In genomic region chr12:122423258-122424165, GRCh38 we compare ENCODE assay signal across 8 cellular contexts. TPM values are rescaled to one million over a fixed set of nuclear protein-coding genes. Genes with fewer than 3 reads are reported as not detected.
DNase-seq lines count a peak whose midpoint lies in the region; ATAC-seq and TF ChIP-seq lines count a peak whose summit lies in the region.

No MANE protein-coding gene starts in this region.

- no peak for TF ChIP-seq POLR2A in HCT116 (IDR thresholded peaks at IDR 0.05; ENCODE audit: borderline replicate concordance, extremely low read depth, insufficient read depth, insufficient read length)

- peak overlapping the region; percentile 95 for H3K4me2 ChIP-seq in HCT116 (ENCODE audit: low read length)

- H3K9me2 ChIP-seq in HCT116 (ENCODE audit: insufficient read depth) = no peaks in the 10 kb centered on the region

- no peak overlapping the region for H2AFZ ChIP-seq in HCT116 (ENCODE audit: low read depth, low read length, poor library complexity, severe bottlenecking)

- H3K4me1 ChIP-seq in HCT116 (ENCODE audit: control insufficient read depth in 1 of 2, insufficient read depth in 2 of 2, low read length in 2 of 2) = peaks cover 24 to 35% of the 10 kb centered on the region in 2 experiments
- H3K4me1 ChIP-seq in muscle layer of colon (ENCODE audit: insufficient read depth, low read length) = peaks cover 36% of the 10 kb centered on the region
- no peaks in the 10 kb centered on the region for H3K4me1 ChIP-seq in aorta (ENCODE audit: control insufficient read depth in 1 of 2, insufficient read depth in 2 of 2, low read length in 2 of 2)

- H3K79me2 ChIP-seq in HCT116 (ENCODE audit: insufficient read depth, low read length) = peaks cover 35% of the 10 kb centered on the region

- H3K27me3 Mint-ChIP-seq in endothelial cell (ENCODE audit: unreplicated experiment) = peaks cover 19% of the 10 kb centered on the region

- TF ChIP-seq CTCF in HCT116 (IDR thresholded peaks at IDR 0.05 in 2 of 3, conservative IDR thresholded peaks at IDR 0.05 in 1 of 3; ENCODE audit: borderline replicate concordance in 1 of 3, insufficient read depth in 1 of 3, low read depth in 2 of 3, low read length in 2 of 3) (no peak), endothelial cell (IDR thresholded peaks at IDR 0.05; ENCODE audit: unreplicated experiment) (no peak)

- H3K27ac ChIP-seq in HCT116 (ENCODE audit: low read depth, low read length) = peak overlapping the region; percentile 95
- peak overlapping the region; percentile 94 for H3K27ac ChIP-seq in muscle layer of colon (ENCODE audit: low read depth, low read length)
- H3K27ac ChIP-seq in aorta (ENCODE audit: low read depth in 1 of 2, low read length in 2 of 2) = peak overlapping the region in 1 of 2 donors; percentile 96

- H3K9me3 Mint-ChIP-seq in endothelial cell (ENCODE audit: unreplicated experiment) = no peaks in the 10 kb centered on the region

- intact Hi-C loops in HCT116 (cut with micrococcal nuclease) (no loop called here), aorta (cut with DNase I) (loop anchor here in 1 of 2 donors (5.0 kb wide), 1 partner anchor 49 kb away; no protein-coding TSS in a partner anchor)

- peak; percentile 54 for DNase-seq in CD1c-positive myeloid dendritic cell (ENCODE audit: extremely low spot score)
- DNase-seq in HCT116 (ENCODE audit: low read depth, low spot score) = peak; percentile 50
- DNase-seq in endothelial cell (ENCODE audit: low spot score) = peak; percentile 49
- DNase-seq in aorta = peak in 1 of 2 donors; percentile 57
- no peak for DNase-seq in mesenteric fat pad (ENCODE audit: low spot score)

- WGBS in aorta, 2 donors = 21% methylated on average over 21 of the region's 21 CpGs

- POLR2A ChIA-PET in HCT116 (lab: Charles Lee) = interaction anchor here (0.7 to 4.4 kb wide), 4 partner anchors 9 to 24 kb away, joined by 3 to 21 read pairs (median 4); no protein-coding TSS in a partner anchor

- H3K4me3 Mint-ChIP-seq in endothelial cell (ENCODE audit: unreplicated experiment) = peak overlapping the region; percentile 95

- H3K27me3 ChIP-seq in HCT116 (ENCODE audit: insufficient read depth, low read length) (no peaks in the 10 kb centered on the region), muscle layer of colon (ENCODE audit: control insufficient read depth in 1 of 2, insufficient read depth in 2 of 2, low read length in 2 of 2) (no peaks in the 10 kb centered on the region), aorta (ENCODE audit: control insufficient read depth in 1 of 2, insufficient read depth in 2 of 2, low read length in 1 of 2) (no peaks in the 10 kb centered on the region)

- no peak for TF ChIP-seq RAD21 in HCT116 (IDR thresholded peaks at IDR 0.05; ENCODE audit: low read depth)

- H3K36me3 ChIP-seq in HCT116 (ENCODE audit: control insufficient read depth in 1 of 2, insufficient read depth in 2 of 2, low read length in 2 of 2) = no peaks in the 10 kb centered on the region
- H3K36me3 ChIP-seq in muscle layer of colon (ENCODE audit: insufficient read depth, low read length) = no peaks in the 10 kb centered on the region
- no peaks in the 10 kb centered on the region for H3K36me3 ChIP-seq in aorta (ENCODE audit: control insufficient read depth in 1 of 2, insufficient read depth in 2 of 2, low read length in 1 of 2)

- H3K36me3 Mint-ChIP-seq in endothelial cell (ENCODE audit: low read depth, unreplicated experiment) = peaks cover 10% of the 10 kb centered on the region

- peak overlapping the region; percentile 95 for H3K27ac Mint-ChIP-seq in endothelial cell (ENCODE audit: unreplicated experiment)

- peaks cover 12% of the 10 kb centered on the region for H3K4me1 Mint-ChIP-seq in endothelial cell (ENCODE audit: unreplicated experiment)

- H3K4me3 ChIP-seq in HCT116 (replicated peaks in 1 of 2; ENCODE audit: low read depth in 1 of 2, low read length in 2 of 2) (peak overlapping the region; percentile 59 to 64), muscle layer of colon (ENCODE audit: low read depth in 1 of 2, low read length in 2 of 2) (peak overlapping the region; percentile 77 to 84), aorta (ENCODE audit: low read length in 2 of 2) (peak overlapping the region; percentile 89 to 99)

- peak; percentile 24 for ATAC-seq in HCT116
- peak; percentile 58 for ATAC-seq in SK-N-SH treated with all-trans-retinoic acid at 6 μM for 48 hours
- ATAC-seq in aorta (ENCODE audit: low FRiP score) = no peak
- no peak for ATAC-seq in GM21529 (IDR thresholded peaks at IDR 0.05; ENCODE audit: unreplicated experiment)

- CTCF ChIA-PET in HCT116 (lab: Charles Lee) = interaction anchor here (3.8 kb wide), 1 partner anchor 24 kb away, joined by 25 read pairs; no protein-coding TSS in a partner anchor

- TSS peak; percentile 87 for BruUV-seq in HCT116 (replicated peaks; lab: Mats Ljungman, UMichigan)

- H3K9me3 ChIP-seq in HCT116 (ENCODE audit: control insufficient read depth in 1 of 2, insufficient read depth in 1 of 2, low read depth in 1 of 2, low read length in 2 of 2) = no peaks in the 10 kb centered on the region
- no peaks in the 10 kb centered on the region for H3K9me3 ChIP-seq in muscle layer of colon (ENCODE audit: low read length)
- no peaks in the 10 kb centered on the region for H3K9me3 ChIP-seq in aorta (ENCODE audit: control insufficient read depth, low read length)

- peak overlapping the region; percentile 74 for H3K9ac ChIP-seq in HCT116 (ENCODE audit: low read length)
- H3K9ac ChIP-seq in muscle layer of colon (ENCODE audit: low read length) = peak overlapping the region; percentile 99

- RAD21 ChIA-PET in HCT116 (lab: Charles Lee; ENCODE audit: low non-redundant PET in 1 of 2, low total read pairs in 2 of 2, uncharacterized antibody in 2 of 2, unreplicated experiment in 2 of 2) = interaction anchor here (0.5 to 0.9 kb wide), 2 partner anchors 24 to 42 kb away, joined by 3 read pairs; no protein-coding TSS in a partner anchor

- no peaks in the 10 kb centered on the region for H4K20me1 ChIP-seq in HCT116 (ENCODE audit: insufficient read depth)

TF ChIP-seq in HCT116, 20 proteins besides CTCF, POLR2A, EP300 and RAD21:
- TF ChIP-seq FOSL1 (IDR thresholded peaks at IDR 0.05; ENCODE audit: low read depth) = no peak
- no peak for TF ChIP-seq SIN3A (IDR thresholded peaks at IDR 0.05; ENCODE audit: low read depth)
- peak; percentile 19; the same call in 1 of the 2 replicates for TF ChIP-seq SP1 (IDR thresholded peaks at IDR 0.05; ENCODE audit: low read depth)

TF ChIP-seq in SK-N-SH treated with all-trans-retinoic acid at 6 μM for 48 hours, 23 proteins besides CTCF, POLR2A, EP300 and RAD21 (continues in another document):
- TF ChIP-seq, protein P1, sequence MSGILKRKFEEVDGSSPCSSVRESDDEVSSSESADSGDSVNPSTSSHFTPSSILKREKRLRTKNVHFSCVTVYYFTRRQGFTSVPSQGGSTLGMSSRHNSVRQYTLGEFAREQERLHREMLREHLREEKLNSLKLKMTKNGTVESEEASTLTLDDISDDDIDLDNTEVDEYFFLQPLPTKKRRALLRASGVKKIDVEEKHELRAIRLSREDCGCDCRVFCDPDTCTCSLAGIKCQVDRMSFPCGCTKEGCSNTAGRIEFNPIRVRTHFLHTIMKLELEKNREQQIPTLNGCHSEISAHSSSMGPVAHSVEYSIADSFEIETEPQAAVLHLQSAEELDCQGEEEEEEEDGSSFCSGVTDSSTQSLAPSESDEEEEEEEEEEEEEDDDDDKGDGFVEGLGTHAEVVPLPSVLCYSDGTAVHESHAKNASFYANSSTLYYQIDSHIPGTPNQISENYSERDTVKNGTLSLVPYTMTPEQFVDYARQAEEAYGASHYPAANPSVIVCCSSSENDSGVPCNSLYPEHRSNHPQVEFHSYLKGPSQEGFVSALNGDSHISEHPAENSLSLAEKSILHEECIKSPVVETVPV (CRISPR knock-in tag; IDR thresholded peaks at IDR 0.05) = no peak
- no peak for TF ChIP-seq ZNF8 (CRISPR knock-in tag; IDR thresholded peaks at IDR 0.05)
- TF ChIP-seq ISL1 (CRISPR knock-in tag; IDR thresholded peaks at IDR 0.05) = no peak
- no peak for TF ChIP-seq OSR1 (CRISPR knock-in tag; IDR thresholded peaks at IDR 0.05)
- TF ChIP-seq TOX (CRISPR knock-in tag; IDR thresholded peaks at IDR 0.05; ENCODE audit: borderline replicate concordance) = no peak
- no peak for TF ChIP-seq SNAI2 (CRISPR knock-in tag; IDR thresholded peaks at IDR 0.05)
- no peak for TF ChIP-seq PPARA (CRISPR knock-in tag; IDR thresholded peaks at IDR 0.05; ENCODE audit: borderline replicate concordance)
- TF ChIP-seq PATZ1 (CRISPR knock-in tag; IDR thresholded peaks at IDR 0.05; ENCODE audit: borderline replicate concordance) = no peak
- TF ChIP-seq, protein P2, sequence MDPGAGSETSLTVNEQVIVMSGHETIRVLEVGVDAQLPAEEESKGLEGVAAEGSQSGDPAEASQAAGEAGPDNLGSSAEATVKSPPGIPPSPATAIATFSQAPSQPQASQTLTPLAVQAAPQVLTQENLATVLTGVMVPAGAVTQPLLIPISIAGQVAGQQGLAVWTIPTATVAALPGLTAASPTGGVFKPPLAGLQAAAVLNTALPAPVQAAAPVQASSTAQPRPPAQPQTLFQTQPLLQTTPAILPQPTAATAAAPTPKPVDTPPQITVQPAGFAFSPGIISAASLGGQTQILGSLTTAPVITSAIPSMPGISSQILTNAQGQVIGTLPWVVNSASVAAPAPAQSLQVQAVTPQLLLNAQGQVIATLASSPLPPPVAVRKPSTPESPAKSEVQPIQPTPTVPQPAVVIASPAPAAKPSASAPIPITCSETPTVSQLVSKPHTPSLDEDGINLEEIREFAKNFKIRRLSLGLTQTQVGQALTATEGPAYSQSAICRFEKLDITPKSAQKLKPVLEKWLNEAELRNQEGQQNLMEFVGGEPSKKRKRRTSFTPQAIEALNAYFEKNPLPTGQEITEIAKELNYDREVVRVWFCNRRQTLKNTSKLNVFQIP (CRISPR knock-in tag; IDR thresholded peaks at IDR 0.05; ENCODE audit: borderline replicate concordance, low read depth) = no peak
- no peak for TF ChIP-seq CSDC2 (CRISPR knock-in tag; IDR thresholded peaks at IDR 0.05)

RNA-seq across cellular contexts. Expression of gene CLIP1, which starts 1.0 kb away (rescaled TPM):
- total RNA-seq in HCT116 (2021; ENCODE audit: unreplicated experiment) (42.9 TPM), endothelial cell (ENCODE audit: unreplicated experiment) (57.7 TPM), aorta (100 to 1,000 TPM; 125 to 182 TPM), mesenteric fat pad (99.9 TPM)
- polyA plus RNA-seq in HCT116 (2012) = 24.7 and 27.4 TPM in 2 replicates
- polyA plus RNA-seq in aorta = 10 to 100 TPM; 33.2 to 37.2 TPM

Comparison
In these comparisons a context has a peak if more than half of its experiments do, and no peak if none do; other contexts are left out.
1. ATAC-seq: peak in HCT116 (single experiment) and SK-N-SH treated with all-trans-retinoic acid at 6 μM for 48 hours (single experiment); none in aorta (single experiment) and GM21529 (single experiment).
2. Peak in every context shown above with its lines, with median percentiles within 50 percentile points of each other: H3K4me3 ChIP-seq.